36 cellular contexts compared by ENCODE assay signal in the genomic region with DNA sequence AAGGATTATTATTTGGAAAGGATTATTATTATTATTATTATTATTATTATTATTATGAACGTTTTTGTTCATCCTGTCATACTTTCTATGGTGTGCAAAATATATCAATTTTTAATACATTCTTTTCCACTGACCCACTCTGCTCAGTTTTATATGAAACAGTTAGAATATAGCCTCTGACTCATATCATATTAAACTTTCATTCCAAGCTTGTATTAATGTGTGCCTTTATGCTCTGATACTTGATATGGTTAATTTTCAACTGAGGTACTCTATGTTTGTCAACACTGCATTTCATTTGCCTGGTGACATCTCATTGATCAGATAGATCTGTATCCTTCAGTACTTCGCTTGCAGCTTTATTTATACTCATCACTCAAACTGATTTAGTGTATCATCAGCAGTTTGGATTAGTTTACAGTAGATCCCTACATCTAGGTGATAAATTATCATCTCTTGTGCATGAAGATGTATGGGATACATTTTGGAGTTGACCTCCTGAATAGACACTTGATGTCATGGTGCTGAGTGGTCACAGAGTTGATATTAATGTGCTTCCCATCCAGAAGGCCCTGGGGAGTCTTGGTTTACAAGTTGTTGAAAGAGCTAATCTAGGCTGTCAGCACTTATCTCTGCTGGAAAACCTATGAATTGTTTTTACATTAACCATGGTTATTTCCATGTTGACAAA.
"Had no signal": no experiment of that assay in that cellular context is flagged by ENCODE, and none has a peak within 500 bp of the region (broad histone marks: within the 10 kb centered on the region; RNA-seq: fewer than 3 reads in every experiment).

No MANE protein-coding gene starts in this region.

- H3K36me3 Mint-ChIP-seq: activated CD4-positive, alpha-beta memory T cell treated with anti-CD3 and anti-CD28 coated beads for 36 hours; activated naive CD4-positive, alpha-beta T cell treated with anti-CD3 and anti-CD28 coated beads, Interleukin-2, amount 50 U/mL, for 72 hours; brain had no signal

- FAIRE-seq: colon, RCC 7860 had no signal

- H3K36me3 ChIP-seq: adrenal gland had no signal

- ATAC-seq: activated naive CD4-positive, alpha-beta T cell treated with anti-CD3 and anti-CD28 coated beads, Interleukin-2, amount 50 U/mL, for 72 hours; activated T-cell treated with anti-CD3 and anti-CD28 coated beads, Interleukin-2, amount 50 U/mL, for 4 hours; Right ventricle myocardium inferior had no signal

- H3K4me1 ChIP-seq: adrenal gland had no signal

- H3K4me3 Mint-ChIP-seq: activated B cell treated with CpG ODN at 0.5 μM for 24 hours; activated CD4-positive, alpha-beta memory T cell treated with anti-CD3 and anti-CD28 coated beads for 36 hours; activated naive CD4-positive, alpha-beta T cell treated with anti-CD3 and anti-CD28 coated beads for 36 hours; activated T-cell treated with anti-CD3 and anti-CD28 coated beads, Interleukin-2, amount 50 U/mL, for 4 hours; activated T-helper 1 cell treated with anti-CD3 and anti-CD28 coated beads, Interleukin-12 subunit alpha, Interleukin-12 subunit beta, Interleukin-2, Interleukin-4 antibody, amounts not matched to agents 30 ng/mL and 10 ng/mL and 1 ng/mL, durations not matched to agents 14 hours and 24 hours and 36 hours; brain had no signal

- H3K9me3 ChIP-seq: adrenal gland had no signal

- H3K4me2 ChIP-seq: PC-9 had no signal

- H2AFZ ChIP-seq: PC-9 had no signal

- DNase-seq: activated B cell treated with CpG ODN at 0.5 μM for 24 hours; activated CD4-positive, alpha-beta memory T cell treated with anti-CD3 and anti-CD28 coated beads for 36 hours; activated CD4-positive, alpha-beta T cell treated with anti-CD3 and anti-CD28 coated beads for 4 hours; activated CD4-positive, alpha-beta T cell treated with anti-CD3 and anti-CD28 coated beads, Interleukin-2, amount 50 U/mL, for 1 hour; activated CD4-positive, CD25-positive, alpha-beta regulatory T cell treated with anti-CD3 and anti-CD28 coated beads, Interleukin-2, amount 50 U/mL, for 72 hours; activated CD8-positive, alpha-beta memory T cell treated with anti-CD3 and anti-CD28 coated beads, Interleukin-2, amount 50 U/mL, for 4 hours; activated gamma-delta T cell treated with Interleukin-2 at 50 U/mL for 16 hours; activated naive CD4-positive, alpha-beta T cell treated with anti-CD3 and anti-CD28 coated beads for 36 hours; activated T-cell treated with anti-CD3 and anti-CD28 coated beads for 4 hours; activated T-cell treated with anti-CD3 and anti-CD28 coated beads, Interleukin-2, amount 50 U/mL, for 4 hours; adrenal gland; central memory CD4-positive, alpha-beta T cell; NCI-H1092 treated with DMSO at 0.1 percent for 48 hours; NCI-H1436; NCI-H1694; NCI-H2029 treated with DMSO at 0.1 percent for 48 hours; NCI-H2107; NCI-H226; NCI-H446 treated with DMSO at 0.1 percent for 48 hours; NCI-H526; NCI-H748 treated with DMSO at 0.1 percent for 48 hours; NK-92 treated with Interleukin-12 subunit alpha and Interleukin-12 subunit beta, amount 100 ng/mL, for 24 hours; PC-9; SIG-M5; SW 1271; T-helper 1 cell; T-helper 2 cell; T-helper 9 cell had no signal

- H3K27ac ChIP-seq: adrenal gland, PC-9, RWPE1, VCaP had no signal

- H3K27me3 Mint-ChIP-seq: activated B cell treated with CpG ODN at 0.5 μM for 24 hours; activated CD4-positive, alpha-beta memory T cell treated with anti-CD3 and anti-CD28 coated beads for 36 hours; brain had no signal

- H3K27ac Mint-ChIP-seq: activated B cell treated with CpG ODN at 0.5 μM for 24 hours; activated CD4-positive, alpha-beta memory T cell treated with anti-CD3 and anti-CD28 coated beads for 36 hours; activated naive CD4-positive, alpha-beta T cell treated with anti-CD3 and anti-CD28 coated beads for 36 hours; activated naive CD4-positive, alpha-beta T cell treated with anti-CD3 and anti-CD28 coated beads, Interleukin-2, amount 50 U/mL, for 72 hours; activated T-helper 1 cell treated with anti-CD3 and anti-CD28 coated beads, Interleukin-12 subunit alpha, Interleukin-12 subunit beta, Interleukin-2, Interleukin-4 antibody, amounts not matched to agents 30 ng/mL and 10 ng/mL and 1 ng/mL, durations not matched to agents 14 hours and 24 hours and 36 hours; brain had no signal

- H3K27me3 ChIP-seq: adrenal gland had no signal

- H3K4me3 ChIP-seq: adrenal gland, PC-9 had no signal

- H3K9me3 Mint-ChIP-seq: activated B cell treated with CpG ODN at 0.5 μM for 24 hours; activated T-helper 1 cell treated with anti-CD3 and anti-CD28 coated beads, Interleukin-12 subunit alpha, Interleukin-12 subunit beta, Interleukin-2, Interleukin-4 antibody, amounts not matched to agents 30 ng/mL and 10 ng/mL and 1 ng/mL, durations not matched to agents 14 hours and 24 hours and 36 hours; brain had no signal

- H3K4me1 Mint-ChIP-seq: activated B cell treated with CpG ODN at 0.5 μM for 24 hours, brain had no signal
